ENCODE assay signal across 8 cellular contexts in the genomic region with DNA sequence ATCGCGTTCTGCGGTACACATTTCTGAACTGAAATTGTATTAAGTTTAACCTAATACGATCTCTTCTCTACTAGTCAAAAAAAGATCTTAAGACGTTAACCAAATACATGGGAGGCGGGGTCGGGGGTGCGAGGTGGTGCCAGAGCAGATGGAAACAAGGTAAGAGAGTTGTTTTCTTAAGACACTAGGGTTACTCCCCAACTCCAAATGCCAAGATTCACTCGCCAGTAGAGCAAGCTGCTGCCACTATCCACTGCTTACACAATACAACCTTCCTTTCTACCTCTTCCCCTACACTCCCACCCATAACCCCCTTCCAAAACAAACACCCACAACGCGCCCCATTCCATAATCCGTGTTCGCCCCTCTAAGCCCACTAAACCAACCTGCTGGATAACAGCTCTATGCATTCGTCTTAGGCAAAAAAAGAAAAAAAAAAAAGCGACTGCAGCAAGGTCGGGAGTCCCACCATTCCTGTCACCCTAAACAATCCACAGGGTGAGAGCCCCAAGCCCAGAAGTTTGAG. TPM values are rescaled to one million over a fixed set of nuclear protein-coding genes. Genes with fewer than 3 reads are reported as not detected.
DNase-seq lines count a peak whose midpoint lies in the region; ATAC-seq and TF ChIP-seq lines count a peak whose summit lies in the region.

No MANE protein-coding gene starts in this region.

- TF ChIP-seq POLR2A in gastrocnemius medialis (IDR thresholded peaks at IDR 0.05): no peak

- in situ Hi-C loops in gastrocnemius medialis (cut with MboI; ENCODE audit: low sequenced_read_pairs in 4 of 4): loop anchor here in 3 of 4 donors (10.0 to 25.0 kb wide), 3 partner anchors 208 to 433 kb away; a partner anchor contains a TSS

- H3K27me3 ChIP-seq in right cardiac atrium (ENCODE audit: control insufficient read depth, insufficient read depth) (no peaks in the 10 kb centered on the region), gastrocnemius medialis (no peaks in the 10 kb centered on the region)

- no peaks in the 10 kb centered on the region for H3K9me3 ChIP-seq in right cardiac atrium (ENCODE audit: control insufficient read depth, low read length)
- H3K9me3 ChIP-seq in gastrocnemius medialis: no peaks in the 10 kb centered on the region

- H3K36me3 ChIP-seq in gastrocnemius medialis: no peaks in the 10 kb centered on the region

- no peaks in the 10 kb centered on the region for H3K9me3 Mint-ChIP-seq in activated naive CD4-positive, alpha-beta T cell treated with anti-CD3 and anti-CD28 coated beads for 36 hours

- H3K4me3 ChIP-seq in Jurkat, Clone E6-1 (ENCODE audit: low read length): peak overlapping the region; percentile 82
- H3K4me3 ChIP-seq in right cardiac atrium (ENCODE audit: low read length) (peak overlapping the region; percentile 96), gastrocnemius medialis (peak overlapping the region; percentile 70 to 84 (median 78))

- H3K4me1 Mint-ChIP-seq in activated naive CD4-positive, alpha-beta T cell treated with anti-CD3 and anti-CD28 coated beads for 36 hours (ENCODE audit: low read depth): peaks cover 16% of the 10 kb centered on the region

- H3K27ac ChIP-seq in right cardiac atrium (ENCODE audit: low read length): no peak overlapping the region
- peak overlapping the region; percentile 88 to 97 (median 96) for H3K27ac ChIP-seq in gastrocnemius medialis

- peaks cover 2% of the 10 kb centered on the region for H3K36me3 Mint-ChIP-seq in activated naive CD4-positive, alpha-beta T cell treated with anti-CD3 and anti-CD28 coated beads for 36 hours (ENCODE audit: low read depth)

- H3K27me3 Mint-ChIP-seq in activated naive CD4-positive, alpha-beta T cell treated with anti-CD3 and anti-CD28 coated beads for 36 hours (ENCODE audit: low read depth): peaks cover 16% of the 10 kb centered on the region

- peak overlapping the region; percentile 79 for H3K27ac Mint-ChIP-seq in activated naive CD4-positive, alpha-beta T cell treated with anti-CD3 and anti-CD28 coated beads for 36 hours

- WGBS in right cardiac atrium: 6% methylated on average over 16 of the region's 16 CpGs

- H3K4me1 ChIP-seq in right cardiac atrium (ENCODE audit: control insufficient read depth, insufficient read depth, low read length): peaks cover 3% of the 10 kb centered on the region
- peaks cover 23 to 24% of the 10 kb centered on the region in 2 donors for H3K4me1 ChIP-seq in gastrocnemius medialis

- no peak for ATAC-seq in right cardiac atrium
- no peak for ATAC-seq in gastrocnemius medialis
- ATAC-seq in HG02623 (IDR thresholded peaks at IDR 0.05; ENCODE audit: unreplicated experiment): no peak
- no peak for ATAC-seq in HG02938 (IDR thresholded peaks at IDR 0.05; ENCODE audit: unreplicated experiment)

- DNase-seq in DMS 273 treated with DMSO at 0.1 percent for 48 hours (lab: John Stamatoyannopoulos, UW) (peak; percentile 19), right cardiac atrium (peak; percentile 9 to 44 (median 27)), gastrocnemius medialis (no peak), HPDE6-E6E7 (ENCODE audit: extremely low spot score) (no peak)
- DNase-seq in Jurkat, Clone E6-1 (ENCODE audit: low read depth, low spot score): peak; percentile 22
- peak; percentile 33 for DNase-seq in activated naive CD4-positive, alpha-beta T cell treated with anti-CD3 and anti-CD28 coated beads for 36 hours

- TF ChIP-seq CTCF in gastrocnemius medialis (IDR thresholded peaks at IDR 0.05 in 4 of 5, conservative IDR thresholded peaks at IDR 0.05 in 1 of 5): no peak

- peak overlapping the region; percentile 98 for H3K4me3 Mint-ChIP-seq in activated naive CD4-positive, alpha-beta T cell treated with anti-CD3 and anti-CD28 coated beads for 36 hours

- CTCF ChIA-PET in activated naive CD4-positive, alpha-beta T cell treated with anti-CD3 and anti-CD28 coated beads for 36 hours (lab: Charles Lee): interaction anchor here (1.6 kb wide), 1 partner anchor 203 kb away, joined by 5 read pairs; no protein-coding TSS in a partner anchor

- intact Hi-C loops in activated naive CD4-positive, alpha-beta T cell treated with anti-CD3 and anti-CD28 coated beads for 36 hours (cut with micrococcal nuclease): loop anchor here (5.0 kb wide), 1 partner anchor 1793 kb away; a partner anchor contains a TSS
- intact Hi-C loops in right cardiac atrium (cut with DNase I): loop anchor here in 1 of 4 donors (10.0 kb wide), 1 partner anchor 205 kb away; a partner anchor contains a TSS
- intact Hi-C loops in gastrocnemius medialis (cut with DNase I; ENCODE audit: low total_unique reads): loop anchor here (2.0 to 10.0 kb wide), 3 partner anchors 443 to 1795 kb away; a partner anchor contains a TSS

RNA-seq across cellular contexts. Expression of a gene that starts 1.3 kb away (rescaled TPM):
- 17.5 TPM for polyA plus RNA-seq in Jurkat, Clone E6-1 (2012; ENCODE audit: insufficient read depth, insufficient read length)
- total RNA-seq in activated naive CD4-positive, alpha-beta T cell treated with anti-CD3 and anti-CD28 coated beads for 36 hours: 1 to 10 TPM; 8.6 to 9.4 TPM
- total RNA-seq in right cardiac atrium (1 to 10 TPM; 7.2 to 8.1 (median 7.5) TPM), gastrocnemius medialis (10 to 100 TPM; 12.8 to 34.7 (median 26.1) TPM)
- 1.6 TPM for polyA plus RNA-seq in right cardiac atrium

Comparison
In these comparisons a context has a peak if more than half of its experiments do, and no peak if none do; other contexts are left out.
1. DNase-seq: peak in DMS 273 treated with DMSO at 0.1 percent for 48 hours (single experiment), Jurkat, Clone E6-1 (single experiment), activated naive CD4-positive, alpha-beta T cell treated with anti-CD3 and anti-CD28 coated beads for 36 hours (single experiment) and right cardiac atrium (3 of 3); none in gastrocnemius medialis (0 of 2) and HPDE6-E6E7 (single experiment).
2. Peak in every context shown above with its lines, with median percentiles within 50 percentile points of each other: H3K4me3 ChIP-seq.